Comparison of ENCODE assay signal across 8 cellular contexts in genomic region chr2:120825370-120826259, GRCh38.
A peak's percentile ranks its signal among the peaks of the same experiment; 100 is the strongest.
DNase-seq lines count a peak whose midpoint lies in the region; ATAC-seq and TF ChIP-seq lines count a peak whose summit lies in the region.

No MANE protein-coding gene starts in this region.

- H3K4me3 ChIP-seq in muscle layer of colon (ENCODE audit: low read depth in 1 of 2, low read length in 2 of 2) (peak overlapping the region in 1 of 2 donors; percentile 33), body of pancreas (no peak overlapping the region)

- no peak overlapping the region for H3K9ac ChIP-seq in muscle layer of colon (ENCODE audit: low read length)

- DNase-seq in AG20443 (ENCODE audit: low spot score) (peak; percentile 83), NCI-H345 (lab: John Stamatoyannopoulos, UW) (peak; percentile 54), NCI-H226 (no peak), body of pancreas (no peak)
- DNase-seq in activated CD4-positive, alpha-beta T cell treated with anti-CD3 and anti-CD28 coated beads, Interleukin-2, amount 50 U/mL, for 4 hours = no peak

- H3K27me3 ChIP-seq in muscle layer of colon (ENCODE audit: control insufficient read depth in 1 of 2, insufficient read depth in 2 of 2, low read length in 2 of 2) = no peaks in the 10 kb centered on the region
- H3K27me3 ChIP-seq in body of pancreas = no peaks in the 10 kb centered on the region

- no peak for TF ChIP-seq POLR2A in body of pancreas (IDR thresholded peaks at IDR 0.05)

- H3K27ac ChIP-seq in muscle layer of colon (ENCODE audit: low read depth, low read length) (peak overlapping the region; percentile 70), body of pancreas (no peak overlapping the region)

- H3K9me3 ChIP-seq in muscle layer of colon (ENCODE audit: low read length) = no peaks in the 10 kb centered on the region
- no peaks in the 10 kb centered on the region for H3K9me3 ChIP-seq in body of pancreas

- 48 to 63% methylated on average over 9 to 13 of the region's 13 CpGs for whole genome bisulfite sequencing in body of pancreas, 2 donors

- peak; percentile 66 for ATAC-seq in esophagus mucosa
- no peak for ATAC-seq in body of pancreas
- ATAC-seq in HG03342 (IDR thresholded peaks at IDR 0.05; ENCODE audit: unreplicated experiment) = no peak

- intact Hi-C loops in body of pancreas (cut with DNase I) = no loop called here

- H3K4me1 ChIP-seq in muscle layer of colon (ENCODE audit: insufficient read depth, low read length) = peaks cover 53% of the 10 kb centered on the region
- no peaks in the 10 kb centered on the region for H3K4me1 ChIP-seq in body of pancreas

- no peak for TF ChIP-seq CTCF in body of pancreas (IDR thresholded peaks at IDR 0.05)

- no peaks in the 10 kb centered on the region for H3K36me3 ChIP-seq in muscle layer of colon (ENCODE audit: insufficient read depth, low read length)
- H3K36me3 ChIP-seq in body of pancreas (replicated peaks in 1 of 2; ENCODE audit: insufficient read depth in 1 of 2, low read depth in 2 of 2) = no peaks in the 10 kb centered on the region

Comparison
In these comparisons a context has a peak if more than half of its experiments do, and no peak if none do; other contexts are left out.
1. DNase-seq: peak in AG20443 (single experiment) and NCI-H345 (single experiment); none in NCI-H226 (single experiment), body of pancreas (0 of 4) and activated CD4-positive, alpha-beta T cell treated with anti-CD3 and anti-CD28 coated beads, Interleukin-2, amount 50 U/mL, for 4 hours (0 of 2).